ENCODE assay signal across 15 cellular contexts in the genomic region with DNA sequence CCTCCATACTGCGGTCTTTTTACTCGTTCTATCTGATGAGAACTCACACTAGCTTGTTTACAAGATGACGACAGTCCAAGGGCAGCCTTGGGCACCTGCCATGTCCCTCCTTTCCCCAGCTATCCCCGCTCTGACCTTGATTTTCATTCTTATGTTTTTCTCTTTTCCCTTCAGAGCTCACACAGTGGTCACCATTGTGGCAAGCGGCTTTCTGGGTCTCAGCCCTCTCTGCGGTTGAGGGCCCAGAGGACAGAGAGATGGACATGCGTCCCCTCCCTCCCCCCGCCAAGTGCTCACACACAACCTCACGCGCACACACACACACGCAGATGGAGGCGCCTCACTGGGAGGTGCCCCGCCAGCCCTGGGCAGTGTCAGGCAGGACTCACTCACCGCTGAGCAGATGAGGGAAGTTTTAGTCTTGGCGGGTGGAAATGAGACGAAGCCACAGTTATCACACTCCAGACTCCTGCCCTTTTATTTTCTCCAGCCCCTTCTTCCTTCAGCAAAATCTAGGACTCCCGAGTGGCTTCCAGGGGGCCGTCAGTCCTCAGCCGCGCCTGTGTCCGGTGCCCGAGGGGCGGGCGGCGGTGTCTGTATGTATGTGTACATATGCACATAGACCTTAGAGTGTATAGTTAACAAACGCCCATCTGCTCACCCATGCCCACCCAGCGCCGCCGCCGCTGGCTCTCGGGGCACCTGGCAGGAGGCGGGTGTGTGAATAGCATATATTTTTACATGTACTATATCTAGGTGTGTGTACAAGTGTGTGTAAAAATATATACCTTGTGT. TPM values are rescaled to one million over a fixed set of nuclear protein-coding genes. Genes with fewer than 3 reads are reported as not detected.
DNase-seq lines count a peak whose midpoint lies in the region; ATAC-seq and TF ChIP-seq lines count a peak whose summit lies in the region.
"Had no signal": no experiment of that assay in that cellular context is flagged by ENCODE, and none has a peak within 500 bp of the region (broad histone marks: within the 10 kb centered on the region; RNA-seq: fewer than 3 reads in every experiment).

No MANE protein-coding gene starts in this region.

- peak overlapping the region in 3 of 5 experiments; percentile 13 to 91 (median 66) for H3K27ac Mint-ChIP-seq in brain
- H3K27ac Mint-ChIP-seq in naive thymus-derived CD8-positive, alpha-beta T cell, result peak overlapping the region in 6 of 10 donors; percentile 14 to 71 (median 35)
- H3K27ac Mint-ChIP-seq: CD8-positive, alpha-beta T cell had no signal

- H3K4me3 ChIP-seq in uterus, result no peak overlapping the region
- H3K4me3 ChIP-seq: prostate gland had no signal

- no peaks in the 10 kb centered on the region for H3K4me1 Mint-ChIP-seq in brain
- H3K4me1 Mint-ChIP-seq in naive thymus-derived CD8-positive, alpha-beta T cell, result peaks cover 0 to 12% (median under 1%) of the 10 kb centered on the region in 4 donors

- H3K36me3 Mint-ChIP-seq in brain, result peaks cover 53% of the 10 kb centered on the region
- peaks cover 0 to 45% (median 10%) of the 10 kb centered on the region in 3 donors for H3K36me3 Mint-ChIP-seq in naive thymus-derived CD8-positive, alpha-beta T cell

- H3K9me3 ChIP-seq in uterus, result no peaks in the 10 kb centered on the region
- H3K9me3 ChIP-seq: prostate gland had no signal

- ATAC-seq in left cardiac atrium (peak; percentile 15 to 60), Right ventricle myocardium superior (ENCODE audit: poor library complexity) (no peak), GM21619 (IDR thresholded peaks at IDR 0.05; ENCODE audit: unreplicated experiment) (no peak)
- ATAC-seq in naive thymus-derived CD8-positive, alpha-beta T cell, result no peak
- ATAC-seq: CD8-positive, alpha-beta T cell had no signal

- no peaks in the 10 kb centered on the region for H3K9me3 Mint-ChIP-seq in brain
- no peaks in the 10 kb centered on the region for H3K9me3 Mint-ChIP-seq in naive thymus-derived CD8-positive, alpha-beta T cell
- H3K9me3 Mint-ChIP-seq: CD8-positive, alpha-beta T cell had no signal

- H3K27me3 ChIP-seq in uterus, result no peaks in the 10 kb centered on the region

- intact Hi-C loops in left cardiac atrium (cut with DNase I), result no loop called here
- intact Hi-C loops in Right ventricle myocardium superior (cut with DNase I), result no loop called here
- intact Hi-C loops in uterus (cut with DNase I; ENCODE audit: low total_unique reads), result no loop called here

- peak overlapping the region; percentile 63 to 75 for H3K27ac ChIP-seq in uterus

- H3K4me3 Mint-ChIP-seq in brain, result no peak overlapping the region
- H3K4me3 Mint-ChIP-seq in naive thymus-derived CD8-positive, alpha-beta T cell, result no peak overlapping the region
- H3K4me3 Mint-ChIP-seq: CD8-positive, alpha-beta T cell had no signal

- TF ChIP-seq POLR2A in uterus (IDR thresholded peaks at IDR 0.05), result no peak

- no peaks in the 10 kb centered on the region for H3K36me3 ChIP-seq in uterus

- no peaks in the 10 kb centered on the region for H3K27me3 Mint-ChIP-seq in brain
- H3K27me3 Mint-ChIP-seq in naive thymus-derived CD8-positive, alpha-beta T cell, result no peaks in the 10 kb centered on the region

- H3K4me1 ChIP-seq in uterus, result no peaks in the 10 kb centered on the region
- H3K4me1 ChIP-seq: prostate gland had no signal

- POLR2A ChIA-PET in naive thymus-derived CD8-positive, alpha-beta T cell (lab: Charles Lee), result no interaction called here

- no peak for TF ChIP-seq CTCF in brain (conservative IDR thresholded peaks at IDR 0.05)
- TF ChIP-seq CTCF in uterus (IDR thresholded peaks at IDR 0.05), result no peak

- DNase-seq in left cardiac atrium, result no peak
- no peak for DNase-seq in Right ventricle myocardium superior
- no peak for DNase-seq in naive thymus-derived CD8-positive, alpha-beta T cell
- DNase-seq in uterus, result peak in 1 of 2 donors; percentile 52
- DNase-seq in HT-29 (ENCODE audit: low spot score), result no peak
- no peak for DNase-seq in NCI-H1436 treated with DMSO at 0.1 percent for 48 hours (lab: John Stamatoyannopoulos, UW)
- DNase-seq: activated naive CD4-positive, alpha-beta T cell treated with anti-CD3 and anti-CD28 coated beads, Interleukin-2, amount 50 U/mL, for 16 hours; CD8-positive, alpha-beta T cell; effector memory CD4-positive, alpha-beta T cell; NCI-H1417; NCI-H226; SHP77 had no signal

RNA-seq across cellular contexts. Expression of a gene that starts 13.8 kb away (rescaled TPM):
- total RNA-seq in left cardiac atrium (1,000 to 10,000 TPM; 1,946 to 2,055 TPM), Right ventricle myocardium superior (1,602 TPM), uterus (1,000 to 10,000 TPM in 1 of 4 donors, 100 to 1,000 TPM in 2, 10 to 100 TPM in 1; 18.5 to 1,447 (median 245) TPM)
- polyA plus RNA-seq in brain (ENCODE audit: insufficient read depth, low read depth, low replicate concordance), result 52.8 TPM
- total RNA-seq in naive thymus-derived CD8-positive, alpha-beta T cell, result not detected
- under 1 TPM in 1 of 3 donors, not detected in 2; 0.05 TPM for polyA plus RNA-seq in naive thymus-derived CD8-positive, alpha-beta T cell
- 0.76 TPM in 1 of 2 replicates, not detected in the other for total RNA-seq in HT-29 (2014; rRNA removed; shearing (Covaris generic))
- total RNA-seq: CD8-positive, alpha-beta T cell had no signal

RNA-seq across cellular contexts. Expression of a gene that starts 45.9 kb away (rescaled TPM):
- total RNA-seq in left cardiac atrium, result 1 to 10 TPM; 6.4 to 8.8 TPM
- total RNA-seq in Right ventricle myocardium superior, result 4.7 TPM
- 1.9 TPM for polyA plus RNA-seq in brain (ENCODE audit: insufficient read depth, low read depth, low replicate concordance)
- total RNA-seq in naive thymus-derived CD8-positive, alpha-beta T cell, result 10 to 100 TPM; 37.8 to 38.4 TPM
- polyA plus RNA-seq in naive thymus-derived CD8-positive, alpha-beta T cell, result 10 to 100 TPM; 25.7 to 36.8 (median 30.8) TPM
- total RNA-seq in uterus, result 10 to 100 TPM in 2 of 4 donors, 1 to 10 TPM in 2; 3.3 to 35.7 (median 17.7) TPM
- total RNA-seq in HT-29 (2014; rRNA removed; shearing (Covaris generic)), result 12.8 and 12.9 TPM in 2 replicates

Comparison
In these comparisons a context has a peak if more than half of its experiments do, and no peak if none do; other contexts are left out.
1. ATAC-seq: peak in left cardiac atrium (2 of 2); none in Right ventricle myocardium superior (single experiment), naive thymus-derived CD8-positive, alpha-beta T cell (0 of 2) and GM21619 (single experiment).
2. RNA of a gene that starts 13.8 kb away (total RNA-seq): 1,946 to 2,055 TPM in left cardiac atrium, 1,602 TPM in Right ventricle myocardium superior (single experiment) and 18.5 to 1,447 TPM in uterus; 0.76 TPM in HT-29 and not detected in naive thymus-derived CD8-positive, alpha-beta T cell; every median in the first group is over 10 times any median in the second.